ENCODE assay signal across 1 cellular context in the genomic region with DNA sequence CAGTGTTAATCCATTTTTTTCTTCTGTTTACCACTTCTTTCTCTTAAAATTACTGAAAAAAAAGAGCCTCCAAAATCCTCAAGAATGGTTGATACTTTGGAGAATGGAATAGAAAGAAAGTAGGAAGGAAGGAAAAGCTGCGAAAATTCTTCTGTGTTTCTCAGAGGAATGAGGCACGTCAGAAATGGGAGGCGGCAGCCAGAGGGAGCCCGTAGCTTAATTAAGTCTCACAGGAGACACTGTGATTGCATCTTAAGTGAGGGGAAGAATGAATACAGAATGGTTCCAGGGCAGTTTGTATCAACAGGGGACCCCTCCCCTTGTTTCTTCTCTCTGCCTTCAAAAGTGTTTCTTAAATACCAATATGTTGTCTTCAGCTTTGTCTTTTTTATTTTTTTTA.
TF ChIP-seq lines count a peak whose summit lies in the region.

No MANE protein-coding gene starts in this region.

TF ChIP-seq in K562, 482 proteins besides CTCF, POLR2A, EP300 and RAD21 (continued from another document):
- TF ChIP-seq, protein P1, sequence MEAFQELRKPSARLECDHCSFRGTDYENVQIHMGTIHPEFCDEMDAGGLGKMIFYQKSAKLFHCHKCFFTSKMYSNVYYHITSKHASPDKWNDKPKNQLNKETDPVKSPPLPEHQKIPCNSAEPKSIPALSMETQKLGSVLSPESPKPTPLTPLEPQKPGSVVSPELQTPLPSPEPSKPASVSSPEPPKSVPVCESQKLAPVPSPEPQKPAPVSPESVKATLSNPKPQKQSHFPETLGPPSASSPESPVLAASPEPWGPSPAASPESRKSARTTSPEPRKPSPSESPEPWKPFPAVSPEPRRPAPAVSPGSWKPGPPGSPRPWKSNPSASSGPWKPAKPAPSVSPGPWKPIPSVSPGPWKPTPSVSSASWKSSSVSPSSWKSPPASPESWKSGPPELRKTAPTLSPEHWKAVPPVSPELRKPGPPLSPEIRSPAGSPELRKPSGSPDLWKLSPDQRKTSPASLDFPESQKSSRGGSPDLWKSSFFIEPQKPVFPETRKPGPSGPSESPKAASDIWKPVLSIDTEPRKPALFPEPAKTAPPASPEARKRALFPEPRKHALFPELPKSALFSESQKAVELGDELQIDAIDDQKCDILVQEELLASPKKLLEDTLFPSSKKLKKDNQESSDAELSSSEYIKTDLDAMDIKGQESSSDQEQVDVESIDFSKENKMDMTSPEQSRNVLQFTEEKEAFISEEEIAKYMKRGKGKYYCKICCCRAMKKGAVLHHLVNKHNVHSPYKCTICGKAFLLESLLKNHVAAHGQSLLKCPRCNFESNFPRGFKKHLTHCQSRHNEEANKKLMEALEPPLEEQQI (IDR thresholded peaks at IDR 0.05) = no peak
- TF ChIP-seq TOE1 (IDR thresholded peaks at IDR 0.05; ENCODE audit: borderline replicate concordance) = no peak
- no peak for TF ChIP-seq TOE1 (CRISPR knock-in tag; IDR thresholded peaks at IDR 0.05; ENCODE audit: borderline replicate concordance, low read depth)
- TF ChIP-seq, protein P2, sequence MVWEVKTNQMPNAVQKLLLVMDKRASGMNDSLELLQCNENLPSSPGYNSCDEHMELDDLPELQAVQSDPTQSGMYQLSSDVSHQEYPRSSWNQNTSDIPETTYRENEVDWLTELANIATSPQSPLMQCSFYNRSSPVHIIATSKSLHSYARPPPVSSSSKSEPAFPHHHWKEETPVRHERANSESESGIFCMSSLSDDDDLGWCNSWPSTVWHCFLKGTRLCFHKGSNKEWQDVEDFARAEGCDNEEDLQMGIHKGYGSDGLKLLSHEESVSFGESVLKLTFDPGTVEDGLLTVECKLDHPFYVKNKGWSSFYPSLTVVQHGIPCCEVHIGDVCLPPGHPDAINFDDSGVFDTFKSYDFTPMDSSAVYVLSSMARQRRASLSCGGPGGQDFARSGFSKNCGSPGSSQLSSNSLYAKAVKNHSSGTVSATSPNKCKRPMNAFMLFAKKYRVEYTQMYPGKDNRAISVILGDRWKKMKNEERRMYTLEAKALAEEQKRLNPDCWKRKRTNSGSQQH (CRISPR knock-in tag; IDR thresholded peaks at IDR 0.05) = no peak
- TF ChIP-seq GTF2E2 (tag; IDR thresholded peaks at IDR 0.05) = no peak
